23 cellular contexts compared by ENCODE assay signal in the genomic region with DNA sequence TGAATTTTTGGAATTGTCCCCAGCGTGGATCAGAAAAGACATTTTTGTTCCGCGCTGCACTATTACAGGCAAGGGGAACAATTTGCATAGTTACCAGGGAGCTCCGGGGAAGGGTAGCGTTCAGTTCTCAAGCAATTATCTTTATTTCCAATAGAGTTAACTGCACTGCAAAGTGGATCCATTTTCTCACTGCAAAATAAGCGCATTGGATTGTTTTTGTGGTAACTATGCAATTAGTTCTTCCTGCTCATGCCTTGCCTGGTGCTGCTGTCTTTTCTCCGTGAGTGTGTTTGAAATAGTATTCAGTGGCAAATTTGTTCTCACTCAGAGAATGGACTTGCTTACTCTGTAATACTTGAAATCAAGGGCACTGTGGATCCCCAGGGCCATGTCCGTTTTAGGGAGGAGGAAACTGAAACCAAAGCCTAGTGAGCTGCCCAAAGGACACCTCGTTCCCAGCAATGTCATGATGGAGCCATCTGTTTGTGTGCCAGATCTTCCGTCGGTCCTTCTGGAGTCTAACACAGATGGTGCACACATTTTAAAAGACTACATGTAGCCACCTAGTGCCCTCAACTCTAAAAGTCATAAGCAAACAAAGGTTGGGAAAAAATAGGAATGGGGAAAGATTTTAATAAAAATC. TPM values are rescaled to one million over a fixed set of nuclear protein-coding genes. Genes with fewer than 3 reads are reported as not detected.
A peak's percentile ranks its signal among the peaks of the same experiment; 100 is the strongest.
DNase-seq lines count a peak whose midpoint lies in the region; ATAC-seq and TF ChIP-seq lines count a peak whose summit lies in the region.
"Had no signal": no experiment of that assay in that cellular context is flagged by ENCODE, and none has a peak within 500 bp of the region (broad histone marks: within the 10 kb centered on the region; RNA-seq: fewer than 3 reads in every experiment).

No MANE protein-coding gene starts in this region.

- H3K27ac ChIP-seq in neural cell (ENCODE audit: low read length) (peak overlapping the region; percentile 62), spleen (peak overlapping the region in 1 of 8 donors; percentile 24), gastroesophageal sphincter (no peak overlapping the region)

- no peak for TF ChIP-seq RAD21 in neural cell (conservative IDR thresholded peaks at IDR 0.05)

- H3K27me3 ChIP-seq in endocrine pancreas (ENCODE audit: control insufficient read depth, insufficient read depth, low read length) (no peaks in the 10 kb centered on the region), neural cell (ENCODE audit: insufficient read depth, low read depth, low read length) (no peaks in the 10 kb centered on the region), spleen (replicated peaks in 1 of 7) (peaks cover 0 to 26% (median 0%) of the 10 kb centered on the region in 7 donors), gastroesophageal sphincter (peaks cover 18% of the 10 kb centered on the region)

- ATAC-seq in gastroesophageal sphincter, result no peak

- intact Hi-C loops in spleen (cut with DNase I; ENCODE audit: low total_unique reads), result no loop called here

- 71 to 85% (median 81%) methylated on average over 11 of the region's 11 CpGs for WGBS in spleen, 5 donors
- WGBS in gastroesophageal sphincter (ENCODE audit: low coverage in 1 of 2), 2 donors, result 78 to 81% methylated on average over 7 to 11 of the region's 11 CpGs

- H3K79me2 ChIP-seq in neural cell (replicated peaks; ENCODE audit: insufficient read depth, low read length), result no peaks in the 10 kb centered on the region

- peak; percentile 54 for TF ChIP-seq EP300 in neural cell (conservative IDR thresholded peaks at IDR 0.05; ENCODE audit: poor library complexity, severe bottlenecking)
- no peak for TF ChIP-seq EP300 in gastroesophageal sphincter (IDR thresholded peaks at IDR 0.05)

- H3K4me3 ChIP-seq in endocrine pancreas (ENCODE audit: control insufficient read depth, insufficient read depth, low read length) (peak overlapping the region; percentile 45), neural cell (ENCODE audit: low read length) (peak overlapping the region; percentile 29), spleen (no peak overlapping the region), gastroesophageal sphincter (no peak overlapping the region)

- peak overlapping the region; percentile 45 for H3K4me2 ChIP-seq in neural cell (ENCODE audit: low read length)
- H3K4me2 ChIP-seq: SK-N-SH had no signal

- no peaks in the 10 kb centered on the region for H3K4me1 ChIP-seq in endocrine pancreas (ENCODE audit: control insufficient read depth, insufficient read depth, low read length)
- H3K4me1 ChIP-seq in spleen, result peaks cover 0 to 4% (median 0%) of the 10 kb centered on the region in 6 donors
- H3K4me1 ChIP-seq in gastroesophageal sphincter, result no peaks in the 10 kb centered on the region

- peak; percentile 86 for DNase-seq in NCI-H1436 (lab: John Stamatoyannopoulos, UW)
- peak; percentile 35 for DNase-seq in NCI-H2081 treated with DMSO at 0.1 percent for 48 hours (lab: John Stamatoyannopoulos, UW)
- DNase-seq in spleen, result no peak
- DNase-seq in erythroblast (lab: John Stamatoyannopoulos, UW), result no peak
- DNase-seq: C1 segment of cervical spinal cord; CD8-positive, alpha-beta memory T cell; DND-41; H9; IMR-90; MM.1S; NCI-H1092 treated with DMSO at 0.1 percent for 48 hours; NCI-H2171; NCI-H446 treated with DMSO at 0.1 percent for 48 hours; NCI-H774; SHP77; SK-N-SH had no signal

- TF ChIP-seq CTCF in neural cell (IDR thresholded peaks at IDR 0.05; ENCODE audit: poor library complexity, severe bottlenecking), result no peak
- TF ChIP-seq CTCF in spleen (IDR thresholded peaks at IDR 0.05 in 8 of 11, conservative IDR thresholded peaks at IDR 0.05 in 3 of 11), result no peak
- TF ChIP-seq CTCF in gastroesophageal sphincter (IDR thresholded peaks at IDR 0.05), result no peak

- no peaks in the 10 kb centered on the region for H3K9me2 ChIP-seq in neural cell (ENCODE audit: insufficient read depth, low read length)
- H3K9me2 ChIP-seq: SK-N-SH had no signal

- no peaks in the 10 kb centered on the region for H3K9me3 ChIP-seq in endocrine pancreas (ENCODE audit: control insufficient read depth, low read length)
- no peaks in the 10 kb centered on the region for H3K9me3 ChIP-seq in neural cell (ENCODE audit: low read length)
- H3K9me3 ChIP-seq in spleen, result no peaks in the 10 kb centered on the region
- H3K9me3 ChIP-seq in gastroesophageal sphincter, result no peaks in the 10 kb centered on the region
- H3K9me3 ChIP-seq: SK-N-SH had no signal

- H3K9ac ChIP-seq in endocrine pancreas (ENCODE audit: control insufficient read depth, insufficient read depth, low read length), result no peak overlapping the region
- H3K9ac ChIP-seq in neural cell (ENCODE audit: low read length), result peak overlapping the region; percentile 12
- H3K9ac ChIP-seq: SK-N-SH had no signal

- no peaks in the 10 kb centered on the region for H4K20me1 ChIP-seq in neural cell (ENCODE audit: insufficient read depth)

- H3K36me3 ChIP-seq in endocrine pancreas (ENCODE audit: control insufficient read depth, insufficient read depth, low read length) (no peaks in the 10 kb centered on the region), neural cell (ENCODE audit: insufficient read depth, low read length) (no peaks in the 10 kb centered on the region), spleen (no peaks in the 10 kb centered on the region), gastroesophageal sphincter (no peaks in the 10 kb centered on the region)

- H3F3A ChIP-seq in neural cell (ENCODE audit: insufficient read depth, low read length, poor library complexity, severe bottlenecking), result no peaks in the 10 kb centered on the region

- TF ChIP-seq POLR2A in spleen (IDR thresholded peaks at IDR 0.05) (no peak), gastroesophageal sphincter (IDR thresholded peaks at IDR 0.05) (no peak), erythroblast (IDR thresholded peaks at IDR 0.05; ENCODE audit: low read length) (no peak)

- H2AFZ ChIP-seq in neural cell (ENCODE audit: low read depth, low read length), result no peak overlapping the region

TF ChIP-seq in neural cell, 6 proteins besides CTCF, POLR2A, EP300 and RAD21:
- TF ChIP-seq TAF1 (IDR thresholded peaks at IDR 0.05; ENCODE audit: low read depth) (no peak), POLR2AphosphoS5 (IDR thresholded peaks at IDR 0.05) (peak; percentile 52), EZH2 (IDR thresholded peaks at IDR 0.05; ENCODE audit: borderline replicate concordance, insufficient read depth, low read length, poor library complexity, severe bottlenecking) (no peak)

RNA-seq across cellular contexts. Expression of gene PCK1, which starts 7.4 kb away (rescaled TPM):
- polyA plus RNA-seq in neural cell, result 0.24 TPM in 1 of 2 replicates, not detected in the other
- polyA minus RNA-seq in neural cell, result not detected in 2 replicates
- under 1 TPM in 4 of 7 donors, not detected in 3; 0.17 to 0.67 (median 0.41) TPM for total RNA-seq in spleen
- under 1 TPM; 0.04 to 0.13 (median 0.05) TPM for polyA plus RNA-seq in spleen
- 1 to 10 TPM in 1 of 4 donors, under 1 TPM in 3; 0.15 to 3.2 (median 0.23) TPM for total RNA-seq in gastroesophageal sphincter
- total RNA-seq: CD8-positive, alpha-beta memory T cell; G401; H9; IMR-90; LHCN-M2; RPMI7951 had no signal
- polyA plus RNA-seq: CD8-positive, alpha-beta memory T cell; IMR-90; SK-N-SH had no signal

RNA-seq across cellular contexts. Expression of gene CTCFL, which starts 28.6 kb away (rescaled TPM):
- polyA plus RNA-seq in neural cell (not detected in 2 replicates), spleen (under 1 TPM in 2 of 3 donors, not detected in 1; 0.23 to 0.45 TPM)
- not detected in 2 replicates for polyA minus RNA-seq in neural cell
- total RNA-seq in spleen (under 1 TPM in 1 of 7 donors, not detected in 6; 0.26 TPM), gastroesophageal sphincter (not detected)
- total RNA-seq: CD8-positive, alpha-beta memory T cell; HT-29; IMR-90; LHCN-M2; RPMI7951 had no signal
- polyA plus RNA-seq: CD8-positive, alpha-beta memory T cell; IMR-90; SK-N-SH had no signal

Comparison
In these comparisons a context has a peak if more than half of its experiments do, and no peak if none do; other contexts are left out.
1. DNase-seq: peak in NCI-H1436 (single experiment) and NCI-H2081 treated with DMSO at 0.1 percent for 48 hours (single experiment); none in spleen (single experiment) and erythroblast (0 of 2).
2. H3K4me3 ChIP-seq: peak in endocrine pancreas (single experiment) and neural cell (single experiment); none in spleen (0 of 8) and gastroesophageal sphincter (0 of 2).